Comparison of ENCODE assay signal across 3 cellular contexts in genomic region chr12:107884769-107885694, GRCh38.
TF ChIP-seq lines count a peak whose summit lies in the region.

No MANE protein-coding gene starts in this region.

TF ChIP-seq in A549, 52 proteins besides CTCF, POLR2A, EP300 and RAD21:
- TF ChIP-seq SMC3 (IDR thresholded peaks at IDR 0.05) (peak; percentile 57), JUNB (IDR thresholded peaks at IDR 0.05) (no peak)

TF ChIP-seq in SK-N-SH, 30 proteins besides CTCF, POLR2A, EP300 and RAD21:
- TF ChIP-seq REST (IDR thresholded peaks at IDR 0.05; ENCODE audit: low read depth, low read length), result no peak
- peak; percentile 72 for TF ChIP-seq SMC3 (IDR thresholded peaks at IDR 0.05; ENCODE audit: low read depth, low read length)
- no peak for TF ChIP-seq RCOR1 (IDR thresholded peaks at IDR 0.05; ENCODE audit: low read length)
- TF ChIP-seq PBX3 (IDR thresholded peaks at IDR 0.05), result no peak
- no peak for TF ChIP-seq RXRA (IDR thresholded peaks at IDR 0.05; ENCODE audit: borderline replicate concordance, low read depth)
- TF ChIP-seq SIN3A (IDR thresholded peaks at IDR 0.05; ENCODE audit: borderline replicate concordance, low read depth, low read length), result no peak
- TF ChIP-seq GATA2 (CRISPR knock-in tag; IDR thresholded peaks at IDR 0.05), result no peak
- no peak for TF ChIP-seq MEF2A (IDR thresholded peaks at IDR 0.05; ENCODE audit: borderline replicate concordance, low read depth)
- TF ChIP-seq, protein P1, sequence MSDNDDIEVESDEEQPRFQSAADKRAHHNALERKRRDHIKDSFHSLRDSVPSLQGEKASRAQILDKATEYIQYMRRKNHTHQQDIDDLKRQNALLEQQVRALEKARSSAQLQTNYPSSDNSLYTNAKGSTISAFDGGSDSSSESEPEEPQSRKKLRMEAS (IDR thresholded peaks at IDR 0.05; ENCODE audit: low read depth), result no peak
- no peak for TF ChIP-seq FOSL2 (IDR thresholded peaks at IDR 0.05; ENCODE audit: borderline replicate concordance, low read depth)
- 0 out of 2 replicates have a peak, but pooled peaks have one; percentile 1 for TF ChIP-seq NRF1 (IDR thresholded peaks at IDR 0.05; ENCODE audit: low read depth, low read length)
- no peak for TF ChIP-seq JUND (IDR thresholded peaks at IDR 0.05)
TF ChIP-seq in SK-N-SH: peak in this region for 2.

TF ChIP-seq in liver, 16 proteins besides CTCF, POLR2A, EP300 and RAD21:
- TF ChIP-seq HNF4G (IDR thresholded peaks at IDR 0.05) (no peak), NR2F2 (IDR thresholded peaks at IDR 0.05) (no peak), ZBTB33 (IDR thresholded peaks at IDR 0.05) (no peak), YY1 (IDR thresholded peaks at IDR 0.05) (no peak), ATF3 (IDR thresholded peaks at IDR 0.05) (no peak), REST (IDR thresholded peaks at IDR 0.05) (no peak), EGR1 (IDR thresholded peaks at IDR 0.05; ENCODE audit: low read depth in 2 of 2) (no peak), RXRA (IDR thresholded peaks at IDR 0.05) (no peak), FOXA1 (IDR thresholded peaks at IDR 0.05) (no peak), GABPA (IDR thresholded peaks at IDR 0.05 in 1 of 2, conservative IDR thresholded peaks at IDR 0.05 in 1 of 2) (no peak), FOXA2 (IDR thresholded peaks at IDR 0.05) (no peak), JUND (IDR thresholded peaks at IDR 0.05) (no peak), SP1 (IDR thresholded peaks at IDR 0.05) (no peak), HNF4A (conservative IDR thresholded peaks at IDR 0.05) (no peak), TAF1 (conservative IDR thresholded peaks at IDR 0.05) (no peak)
- TF ChIP-seq, protein P1 (IDR thresholded peaks at IDR 0.05), result no peak
